Comparison of ENCODE assay signal across 8 cellular contexts in the genomic region with DNA sequence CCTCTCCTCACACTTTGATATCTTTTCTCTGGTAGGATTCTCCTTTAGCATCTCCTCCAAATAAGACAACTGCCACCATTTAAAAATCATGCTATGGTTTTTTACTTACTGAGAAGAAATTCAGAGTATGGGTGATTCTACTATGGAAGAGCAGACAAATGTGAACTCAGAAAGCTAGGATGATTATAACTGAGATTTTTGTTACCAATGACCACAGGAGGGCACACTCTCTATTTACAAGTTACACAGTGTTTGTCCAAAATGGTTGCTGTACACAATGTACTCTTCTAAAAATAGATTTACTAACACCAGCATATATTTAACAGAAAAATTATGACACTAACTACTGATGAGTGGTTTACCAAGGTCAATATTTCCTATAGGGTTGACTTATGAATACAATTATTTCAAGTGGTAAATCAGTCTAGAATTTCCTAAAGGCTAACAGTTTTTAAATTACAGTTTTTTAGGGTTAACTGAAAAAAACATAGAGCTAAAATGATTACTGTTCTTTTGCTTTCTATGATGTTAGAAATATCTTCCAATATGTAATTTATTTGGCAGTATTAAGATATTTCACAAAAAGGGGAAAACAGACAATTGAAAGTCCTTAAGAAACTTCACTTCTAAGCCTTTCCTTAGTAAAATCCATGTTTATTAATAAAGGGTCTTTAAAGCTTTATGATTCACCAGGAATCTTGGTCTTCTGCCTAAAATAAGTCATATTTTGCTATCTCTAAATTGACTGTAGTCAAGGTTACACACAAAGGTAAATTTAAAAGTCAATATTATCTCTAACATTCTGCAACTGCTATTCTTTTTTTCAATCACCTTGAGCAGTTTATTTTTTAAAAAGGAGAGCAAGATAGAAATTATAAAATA. TPM values are rescaled to one million over a fixed set of nuclear protein-coding genes. Genes with fewer than 3 reads are reported as not detected.
DNase-seq lines count a peak whose midpoint lies in the region; ATAC-seq, FAIRE-seq and TF ChIP-seq lines count a peak whose summit lies in the region.

No MANE protein-coding gene starts in this region.

- peaks cover 5% of the 10 kb centered on the region for H3K36me3 ChIP-seq in DOHH2 (ENCODE audit: control insufficient read depth, low read length)
- H3K36me3 ChIP-seq in HepG2 (replicated peaks in 1 of 2; ENCODE audit: control insufficient read depth in 1 of 2, insufficient read depth in 2 of 2, low read length in 2 of 2) = peaks cover 6 to 23% of the 10 kb centered on the region in 2 experiments
- no peaks in the 10 kb centered on the region for H3K36me3 ChIP-seq in upper lobe of right lung

- POLR2A ChIA-PET in HepG2 (lab: Yijun Ruan, JAX) = interaction anchor here (0.6 to 1.6 kb wide), 5 partner anchors 57 to 350 kb away, joined by 3 to 4 read pairs (median 3); a partner anchor contains a TSS

- TF ChIP-seq POLR2A in HepG2 (IDR thresholded peaks at IDR 0.05; ENCODE audit: insufficient read depth in 1 of 2, low read depth in 2 of 2, low read length in 2 of 2) = no peak

- H3K9me3 ChIP-seq in DOHH2 (ENCODE audit: control insufficient read depth, insufficient read depth, low read length) = 0 out of 2 replicates have a peak, but pooled peaks cover 3% of the 10 kb centered on the region
- H3K9me3 ChIP-seq in HepG2 (ENCODE audit: low read length) = no peaks in the 10 kb centered on the region
- no peaks in the 10 kb centered on the region for H3K9me3 ChIP-seq in upper lobe of right lung

- TF ChIP-seq EP300 in HepG2 (IDR thresholded peaks at IDR 0.05; ENCODE audit: low read depth in 2 of 2, low read length in 2 of 2) (no peak), HepG2 (CRISPR knock-in tag; IDR thresholded peaks at IDR 0.05; ENCODE audit: borderline replicate concordance) (no peak)

- 0 out of 2 replicates have a peak, but pooled peaks cover 3% of the 10 kb centered on the region for H3F3A ChIP-seq in DOHH2 (ENCODE audit: control insufficient read depth, insufficient read depth)

- H3K79me2 ChIP-seq in DOHH2 (ENCODE audit: control insufficient read depth, low read length) (0 out of 2 replicates have a peak, but pooled peaks cover 3% of the 10 kb centered on the region), HepG2 (ENCODE audit: insufficient read depth, low read length) (peaks cover 97% of the 10 kb centered on the region)

- H4K20me1 ChIP-seq in DOHH2 (ENCODE audit: control insufficient read depth, insufficient read depth, low read depth, low read length) (no peaks in the 10 kb centered on the region), HepG2 (ENCODE audit: insufficient read depth, low read length) (peaks cover 25% of the 10 kb centered on the region)

- H3K4me3 ChIP-seq in DOHH2 (ENCODE audit: low read length) (no peak overlapping the region), HepG2 (replicated peaks in 1 of 3; ENCODE audit: insufficient read depth in 1 of 3, low read depth in 2 of 3, low read length in 3 of 3) (no peak overlapping the region), upper lobe of right lung (no peak overlapping the region)

- H3K4me2 ChIP-seq in DOHH2 (ENCODE audit: low read length) (no peak overlapping the region), HepG2 (ENCODE audit: low read depth, low read length) (no peak overlapping the region)

- no peak overlapping the region for H3K9ac ChIP-seq in HepG2 (ENCODE audit: insufficient read depth, low read depth, low read length)

- H3K27ac ChIP-seq in DOHH2 (ENCODE audit: low read depth, low read length) (no peak overlapping the region), caudate nucleus (ENCODE audit: low read depth, low read length) (peak overlapping the region; percentile 36), HepG2 (ENCODE audit: extremely low read length, insufficient read depth, low read length) (peak overlapping the region; percentile 36), upper lobe of right lung (peak overlapping the region; percentile 51)

- no peak for FAIRE-seq in HepG2 (lab: Jason Lieb, UNC)

- H3K27me3 ChIP-seq in DOHH2 (ENCODE audit: control insufficient read depth, low read length) (no peaks in the 10 kb centered on the region), HepG2 (ENCODE audit: control insufficient read depth in 1 of 2, insufficient read depth in 2 of 2, low read length in 2 of 2) (no peaks in the 10 kb centered on the region), upper lobe of right lung (no peaks in the 10 kb centered on the region)

- peak; percentile 73 for TF ChIP-seq RAD21 in HepG2 (CRISPR knock-in tag; IDR thresholded peaks at IDR 0.05)

- no peaks in the 10 kb centered on the region for H3K9me2 ChIP-seq in DOHH2 (replicated peaks; ENCODE audit: control insufficient read depth, low read length)

- peak; percentile 78 for TF ChIP-seq CTCF in DOHH2 (IDR thresholded peaks at IDR 0.05; ENCODE audit: low read depth, low read length, poor library complexity, severe bottlenecking)
- TF ChIP-seq CTCF in HepG2 (CRISPR knock-in tag; IDR thresholded peaks at IDR 0.05) = peak; percentile 80
- TF ChIP-seq CTCF in upper lobe of right lung (IDR thresholded peaks at IDR 0.05) = peak; percentile 61

- peaks cover 29% of the 10 kb centered on the region for H3K4me1 ChIP-seq in DOHH2 (ENCODE audit: control insufficient read depth, low read length)
- peaks cover 47% of the 10 kb centered on the region for H3K4me1 ChIP-seq in HepG2 (ENCODE audit: insufficient read depth, low read length)
- peaks cover 18% of the 10 kb centered on the region for H3K4me1 ChIP-seq in upper lobe of right lung

- DNase-seq in NCI-H748 treated with DMSO at 0.1 percent for 48 hours (lab: John Stamatoyannopoulos, UW) (peak; percentile 30), caudate nucleus (lab: John Stamatoyannopoulos, UW) (peak in 4 of 61 donors; percentile 8 to 64 (median 24)), HepG2 (ENCODE audit: low spot score) (peak; percentile 59), upper lobe of right lung (no peak), activated T-cell treated with anti-CD3 and anti-CD28 coated beads for 4 hours (no peak)

- intact Hi-C loops in HepG2 (cut with micrococcal nuclease; ENCODE audit: unreplicated experiment) = loop anchor here (1.0 to 2.0 kb wide), 4 partner anchors 56 to 350 kb away; no protein-coding TSS in a partner anchor
- intact Hi-C loops in upper lobe of right lung (cut with DNase I) = no loop called here

- peak; percentile 70 for ATAC-seq in GM19467 (IDR thresholded peaks at IDR 0.05; ENCODE audit: unreplicated experiment)
- ATAC-seq in HG03520 (IDR thresholded peaks at IDR 0.05; ENCODE audit: unreplicated experiment) = peak; percentile 81
- ATAC-seq in HepG2 = peak; percentile 77
- ATAC-seq in upper lobe of right lung = peak; percentile 92

- no TSS peak for BruUV-seq in HepG2 (replicated peaks; lab: Mats Ljungman, UMichigan)

- CTCF ChIA-PET in HepG2 (lab: Yijun Ruan, JAX; ENCODE audit: low intra/inter-chr PET ratio, low total read pairs) = interaction anchor here (1.7 to 2.9 kb wide), 2 partner anchors 349 to 351 kb away, joined by 15 read pairs; no protein-coding TSS in a partner anchor

- no peak overlapping the region for H2AFZ ChIP-seq in HepG2 (ENCODE audit: low read length)

- in situ Hi-C loops in HepG2 (cut with HindIII; ENCODE audit: extremely low pct_ligation_motif_present, low pct_unique_long_range_greater_than_20kb) = loop anchor here (5.0 kb wide), 1 partner anchor 352 kb away; no protein-coding TSS in a partner anchor

TF ChIP-seq in HepG2, 621 proteins besides CTCF, POLR2A, EP300 and RAD21 (continues in another document):
- TF ChIP-seq NFIC (IDR thresholded peaks at IDR 0.05; ENCODE audit: low read length) (peak; percentile 22; the same call in 1 of the 2 replicates), ZNF644 (CRISPR knock-in tag; IDR thresholded peaks at IDR 0.05; ENCODE audit: low read depth) (no peak), TOPORS (CRISPR knock-in tag; IDR thresholded peaks at IDR 0.05) (no peak), ZMYM4 (CRISPR knock-in tag; IDR thresholded peaks at IDR 0.05) (peak; percentile 22; the same call in 1 of the 2 replicates)
- TF ChIP-seq, protein P1, sequence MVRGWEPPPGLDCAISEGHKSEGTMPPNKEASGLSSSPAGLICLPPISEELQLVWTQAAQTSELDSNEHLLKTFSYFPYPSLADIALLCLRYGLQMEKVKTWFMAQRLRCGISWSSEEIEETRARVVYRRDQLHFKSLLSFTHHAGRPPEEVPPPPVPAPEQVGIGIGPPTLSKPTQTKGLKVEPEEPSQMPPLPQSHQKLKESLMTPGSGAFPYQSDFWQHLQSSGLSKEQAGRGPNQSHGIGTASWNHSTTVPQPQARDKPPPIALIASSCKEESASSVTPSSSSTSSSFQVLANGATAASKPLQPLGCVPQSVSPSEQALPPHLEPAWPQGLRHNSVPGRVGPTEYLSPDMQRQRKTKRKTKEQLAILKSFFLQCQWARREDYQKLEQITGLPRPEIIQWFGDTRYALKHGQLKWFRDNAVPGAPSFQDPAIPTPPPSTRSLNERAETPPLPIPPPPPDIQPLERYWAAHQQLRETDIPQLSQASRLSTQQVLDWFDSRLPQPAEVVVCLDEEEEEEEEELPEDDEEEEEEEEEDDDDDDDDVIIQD (CRISPR knock-in tag; IDR thresholded peaks at IDR 0.05; ENCODE audit: low read depth) = peak; percentile 39; the same call in 1 of the 2 replicates

RNA-seq across cellular contexts. Expression of a gene that starts 57.2 kb away (rescaled TPM):
- total RNA-seq in HepG2 (2016; rRNA removed; fragmentation: Illumina TruSeq; extraction: Trizol) (45.9 and 49.6 TPM in 2 replicates), upper lobe of right lung (55.5 TPM)
- 9.3 and 11.7 TPM in 2 replicates for total RNA-seq in HepG2 (2016; cell fraction: cytosol; rRNA removed; fragmentation: Illumina TruSeq; extraction: Trizol; ENCODE audit: low read depth)
- 46.7 and 48.9 TPM in 2 replicates for total RNA-seq in HepG2 (2016; cell fraction: insoluble cytoplasmic fraction; rRNA removed; fragmentation: Illumina TruSeq; extraction: Trizol)
- 17.7 and 20.9 TPM in 2 replicates for total RNA-seq in HepG2 (2016; cell fraction: membrane; rRNA removed; fragmentation: Illumina TruSeq; extraction: Trizol)
- total RNA-seq in HepG2 (2016; cell fraction: nucleus; rRNA removed; fragmentation: Illumina TruSeq; extraction: Trizol) = 85.1 and 105 TPM in 2 replicates
- polyA plus RNA-seq in HepG2 (2011; rRNA removed) = 38.9 and 53.2 TPM in 2 replicates
- 15.2 and 25.2 TPM in 2 replicates for polyA plus RNA-seq in HepG2 (2011; cell fraction: cytosol; rRNA removed)
- polyA plus RNA-seq in HepG2 (2011; cell fraction: nucleus; rRNA removed) = 42.0 and 43.8 TPM in 2 replicates
- polyA plus RNA-seq in HepG2 (2012) = 42.7 and 67.4 TPM in 2 replicates
- 3.1 and 3.5 TPM in 2 replicates for polyA plus RNA-seq in HepG2 (2016; cell fraction: cytosol; fragmentation: Illumina TruSeq; extraction: Trizol; ENCODE audit: low read depth)
- 44.4 and 45.5 TPM in 2 replicates for polyA plus RNA-seq in HepG2 (2016; cell fraction: insoluble cytoplasmic fraction; fragmentation: Illumina TruSeq; extraction: Trizol; ENCODE audit: low read depth)
- polyA plus RNA-seq in HepG2 (2016; cell fraction: membrane; fragmentation: Illumina TruSeq; extraction: Trizol; ENCODE audit: low read depth) = 8.1 and 8.9 TPM in 2 replicates
- 91.5 and 93.7 TPM in 2 replicates for polyA plus RNA-seq in HepG2 (2016; cell fraction: nucleus; fragmentation: Illumina TruSeq; extraction: Trizol; ENCODE audit: insufficient read depth, low read depth)
- polyA minus RNA-seq in HepG2 (2011; rRNA and poly(A)+ RNA removed; ENCODE audit: low replicate concordance) = 4.5 and 18.5 TPM in 2 replicates
- 40.5 and 40.9 TPM in 2 replicates for polyA minus RNA-seq in HepG2 (2011; cell fraction: cytosol; rRNA and poly(A)+ RNA removed)
- polyA minus RNA-seq in HepG2 (2011; cell fraction: nucleus; rRNA and poly(A)+ RNA removed) = 370 and 413 TPM in 2 replicates

Comparison
In these comparisons a context has a peak if more than half of its experiments do, and no peak if none do; other contexts are left out.
1. DNase-seq: peak in NCI-H748 treated with DMSO at 0.1 percent for 48 hours (single experiment) and HepG2 (single experiment); none in upper lobe of right lung (single experiment) and activated T-cell treated with anti-CD3 and anti-CD28 coated beads for 4 hours (single experiment).
2. Peak in every context shown above with its lines, with median percentiles within 50 percentile points of each other: CTCF ChIP-seq and ATAC-seq.